ENCODE assay signal across 8 cellular contexts in genomic region chr16:66894948-66895696, GRCh38. TPM values are rescaled to one million over a fixed set of nuclear protein-coding genes. Genes with fewer than 3 reads are reported as not detected.
DNase-seq lines count a peak whose midpoint lies in the region; ATAC-seq and TF ChIP-seq lines count a peak whose summit lies in the region.

No MANE protein-coding gene starts in this region.

- H3K27ac Mint-ChIP-seq in activated CD4-positive, alpha-beta memory T cell treated with anti-CD3 and anti-CD28 coated beads, Interleukin-2, amount 10 ng/mL, durations not matched to agents 7 days and 5 days = no peak overlapping the region
- H3K27ac Mint-ChIP-seq in mesothelial cell of epicardium = no peak overlapping the region

- no peaks in the 10 kb centered on the region for H3K4me1 ChIP-seq in effector memory CD4-positive, alpha-beta T cell (ENCODE audit: control insufficient read depth, insufficient read depth, low read length, poor library complexity, severe bottlenecking)

- H3K4me3 ChIP-seq in HFF-Myc (replicated peaks; ENCODE audit: low read depth, low read length) = no peak overlapping the region
- no peak overlapping the region for H3K4me3 ChIP-seq in effector memory CD4-positive, alpha-beta T cell (ENCODE audit: insufficient read depth, low read depth, low read length, poor library complexity, severe bottlenecking)

- no peak overlapping the region for H3K27ac ChIP-seq in effector memory CD4-positive, alpha-beta T cell (ENCODE audit: insufficient read depth, low read length, poor library complexity, severe bottlenecking)

- CTCF ChIA-PET in activated CD4-positive, alpha-beta memory T cell treated with anti-CD3 and anti-CD28 coated beads, Interleukin-2, amount 10 ng/mL, durations not matched to agents 7 days and 5 days (lab: Charles Lee) = interaction anchor here (0.8 to 6.3 kb wide), 22 partner anchors 9 to 349 kb away, joined by 3 to 57 read pairs (median 4); partner anchors contain the start of genes NAE1, PDP2 and RRAD

- intact Hi-C loops in posterior vena cava (cut with DNase I) = loop anchor here (5.0 kb wide), 3 partner anchors 32 to 262 kb away; partner anchors contain the start of genes CIAO2B (in 1 of the 2), FBXL8 (in 1 of the 2), RRAD (in 1 of the 2) and TRADD (in 1 of the 2)

- H3K36me3 ChIP-seq in effector memory CD4-positive, alpha-beta T cell (ENCODE audit: control insufficient read depth, insufficient read depth, low read length) = no peaks in the 10 kb centered on the region

- POLR2A ChIA-PET in activated CD4-positive, alpha-beta memory T cell treated with anti-CD3 and anti-CD28 coated beads, Interleukin-2, amount 10 ng/mL, durations not matched to agents 7 days and 5 days (lab: Charles Lee) = interaction anchor here (0.5 to 1.9 kb wide), 6 partner anchors 11 to 234 kb away, joined by 3 to 7 read pairs (median 4); partner anchors contain the start of gene PDP2

- H3K36me3 Mint-ChIP-seq in activated CD4-positive, alpha-beta memory T cell treated with anti-CD3 and anti-CD28 coated beads, Interleukin-2, amount 10 ng/mL, durations not matched to agents 7 days and 5 days (ENCODE audit: low read depth) = peaks cover 5% of the 10 kb centered on the region
- H3K36me3 Mint-ChIP-seq in mesothelial cell of epicardium = no peaks in the 10 kb centered on the region

- ATAC-seq in stimulated activated naive CD8-positive, alpha-beta T cell treated with anti-CD3 and anti-CD28 coated beads, Interleukin-15, Interleukin-2, amounts not matched to agents 100 U/mL and 50 U/mL, for 24 hours = peak; percentile 77

- no peaks in the 10 kb centered on the region for H3K9me3 Mint-ChIP-seq in activated CD4-positive, alpha-beta memory T cell treated with anti-CD3 and anti-CD28 coated beads, Interleukin-2, amount 10 ng/mL, durations not matched to agents 7 days and 5 days
- no peaks in the 10 kb centered on the region for H3K9me3 Mint-ChIP-seq in mesothelial cell of epicardium

- peaks cover 24% of the 10 kb centered on the region for H3K4me1 Mint-ChIP-seq in activated CD4-positive, alpha-beta memory T cell treated with anti-CD3 and anti-CD28 coated beads, Interleukin-2, amount 10 ng/mL, durations not matched to agents 7 days and 5 days
- H3K4me1 Mint-ChIP-seq in mesothelial cell of epicardium = peaks cover 11% of the 10 kb centered on the region

- TF ChIP-seq CTCF in HFF-Myc (IDR thresholded peaks at IDR 0.05; ENCODE audit: low read depth, low read length, missing control alignments) (peak; percentile 77), mesothelial cell of epicardium (IDR thresholded peaks at IDR 0.05; ENCODE audit: unreplicated experiment) (peak; percentile 35)

- no peaks in the 10 kb centered on the region for H3K27me3 ChIP-seq in effector memory CD4-positive, alpha-beta T cell (replicated peaks; ENCODE audit: control insufficient read depth, insufficient read depth, low read length, poor library complexity, severe bottlenecking)

- no peaks in the 10 kb centered on the region for H3K27me3 Mint-ChIP-seq in activated CD4-positive, alpha-beta memory T cell treated with anti-CD3 and anti-CD28 coated beads, Interleukin-2, amount 10 ng/mL, durations not matched to agents 7 days and 5 days
- H3K27me3 Mint-ChIP-seq in mesothelial cell of epicardium (ENCODE audit: low read depth) = no peaks in the 10 kb centered on the region

- H3K4me3 Mint-ChIP-seq in activated CD4-positive, alpha-beta memory T cell treated with anti-CD3 and anti-CD28 coated beads, Interleukin-2, amount 10 ng/mL, durations not matched to agents 7 days and 5 days = no peak overlapping the region
- no peak overlapping the region for H3K4me3 Mint-ChIP-seq in mesothelial cell of epicardium

- H3K9me3 ChIP-seq in effector memory CD4-positive, alpha-beta T cell (ENCODE audit: control insufficient read depth, low read length) = no peaks in the 10 kb centered on the region

- DNase-seq in DMS79 treated with DMSO at 0.1 percent for 48 hours (lab: John Stamatoyannopoulos, UW) = peak; percentile 24
- DNase-seq in HFF-Myc (ENCODE audit: extremely low read depth, low read depth) = no peak
- peak; percentile 13 to 71 for DNase-seq in NCI-H526 (lab: John Stamatoyannopoulos, UW)
- peak; percentile 76 for DNase-seq in activated CD4-positive, alpha-beta memory T cell treated with anti-CD3 and anti-CD28 coated beads, Interleukin-2, amount 10 ng/mL, durations not matched to agents 7 days and 5 days
- peak in 2 of 3 donors; percentile 20 to 39 for DNase-seq in effector memory CD4-positive, alpha-beta T cell
- peak in 1 of 2 experiments; percentile 70 for DNase-seq in mesothelial cell of epicardium (ENCODE audit: low spot score in 2 of 2, unreplicated experiment in 2 of 2)
- DNase-seq in stimulated activated naive CD8-positive, alpha-beta T cell treated with anti-CD3 and anti-CD28 coated beads, Interleukin-15, Interleukin-2, amounts not matched to agents 100 U/mL and 50 U/mL, for 24 hours = peak; percentile 57
- no peak for DNase-seq in posterior vena cava (ENCODE audit: low spot score)

RNA-seq across cellular contexts. Expression of gene PDP2, which starts 14.8 kb away (rescaled TPM):
- 10 to 100 TPM; 30.7 to 33.9 TPM for total RNA-seq in activated CD4-positive, alpha-beta memory T cell treated with anti-CD3 and anti-CD28 coated beads, Interleukin-2, amount 10 ng/mL, durations not matched to agents 7 days and 5 days
- total RNA-seq in mesothelial cell of epicardium (16.7 to 17.4 TPM (median 16.9 TPM) in 3 replicates), posterior vena cava (1 to 10 TPM; 5.0 to 5.5 TPM)

RNA-seq across cellular contexts. Expression of gene CDH16, which starts 23.6 kb away (rescaled TPM):
- total RNA-seq in activated CD4-positive, alpha-beta memory T cell treated with anti-CD3 and anti-CD28 coated beads, Interleukin-2, amount 10 ng/mL, durations not matched to agents 7 days and 5 days = not detected
- total RNA-seq in mesothelial cell of epicardium (not detected in 3 replicates), posterior vena cava (not detected)

RNA-seq across cellular contexts. Expression of gene RRAD, which starts 30.2 kb away (rescaled TPM):
- 1 to 10 TPM; 1.0 to 1.3 TPM for total RNA-seq in activated CD4-positive, alpha-beta memory T cell treated with anti-CD3 and anti-CD28 coated beads, Interleukin-2, amount 10 ng/mL, durations not matched to agents 7 days and 5 days
- total RNA-seq in mesothelial cell of epicardium (2.7 to 3.7 TPM (median 2.9 TPM) in 3 replicates), posterior vena cava (10 to 100 TPM in 1 of 2 donors, 1 to 10 TPM in 1; 8.2 to 11.6 TPM)

RNA-seq across cellular contexts. Expression of gene CIAO2B, which starts 39.1 kb away (rescaled TPM):
- total RNA-seq in activated CD4-positive, alpha-beta memory T cell treated with anti-CD3 and anti-CD28 coated beads, Interleukin-2, amount 10 ng/mL, durations not matched to agents 7 days and 5 days = 100 to 1,000 TPM; 116 to 121 TPM
- total RNA-seq in mesothelial cell of epicardium (52.1 to 56.1 TPM (median 54.5 TPM) in 3 replicates), posterior vena cava (10 to 100 TPM; 53.0 to 60.3 TPM)

RNA-seq across cellular contexts. Expression of gene CES2, which starts 40.2 kb away (rescaled TPM):
- total RNA-seq in activated CD4-positive, alpha-beta memory T cell treated with anti-CD3 and anti-CD28 coated beads, Interleukin-2, amount 10 ng/mL, durations not matched to agents 7 days and 5 days = 10 to 100 TPM; 32.9 to 33.5 TPM
- total RNA-seq in mesothelial cell of epicardium (52.0 to 53.4 TPM (median 52.5 TPM) in 3 replicates), posterior vena cava (10 to 100 TPM; 26.7 to 31.3 TPM)

Comparison
In these comparisons a context has a peak if more than half of its experiments do, and no peak if none do; other contexts are left out.
1. DNase-seq: peak in DMS79 treated with DMSO at 0.1 percent for 48 hours (single experiment), NCI-H526 (2 of 2), activated CD4-positive, alpha-beta memory T cell treated with anti-CD3 and anti-CD28 coated beads, Interleukin-2, amount 10 ng/mL, durations not matched to agents 7 days and 5 days (single experiment), effector memory CD4-positive, alpha-beta T cell (2 of 3) and stimulated activated naive CD8-positive, alpha-beta T cell treated with anti-CD3 and anti-CD28 coated beads, Interleukin-15, Interleukin-2, amounts not matched to agents 100 U/mL and 50 U/mL, for 24 hours (single experiment); none in HFF-Myc (single experiment) and posterior vena cava (single experiment).